In the genomic region with DNA sequence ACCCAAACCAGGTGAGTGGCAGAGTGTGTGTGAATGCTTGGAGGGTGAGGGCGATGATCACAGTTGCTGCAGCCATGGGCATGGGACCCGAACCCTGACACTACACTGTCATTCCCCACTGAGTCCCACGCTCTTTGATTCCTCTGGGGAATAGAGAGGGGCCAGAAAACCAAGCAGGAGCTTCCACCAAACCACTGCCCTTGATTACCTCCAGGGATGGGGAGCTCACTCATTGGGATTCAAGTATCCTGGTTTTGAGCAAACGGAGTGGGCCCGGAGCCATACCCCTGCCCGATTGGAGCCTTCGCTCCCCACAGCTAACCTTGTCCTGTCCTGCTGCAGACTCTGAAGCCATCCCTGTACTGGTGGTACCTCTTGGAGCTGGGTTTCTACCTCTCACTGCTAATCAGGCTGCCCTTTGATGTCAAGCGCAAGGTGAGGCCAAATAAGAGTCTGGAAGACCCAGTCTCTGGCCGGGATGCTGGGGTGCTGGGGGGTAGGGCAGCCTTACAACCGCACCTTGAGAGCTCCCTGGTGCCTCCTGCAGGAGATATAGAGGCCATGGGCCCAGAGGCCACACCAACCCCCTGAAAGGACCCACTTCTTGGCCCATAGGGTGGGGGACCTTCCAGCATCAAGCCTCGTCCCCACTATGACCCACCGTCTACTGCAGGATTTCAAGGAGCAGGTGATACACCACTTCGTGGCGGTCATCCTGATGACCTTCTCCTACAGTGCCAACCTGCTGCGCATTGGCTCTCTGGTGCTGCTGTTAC, we compare ENCODE assay signal across 1 cellular context.
TF ChIP-seq lines count a peak whose summit lies in the region.

No MANE protein-coding gene starts in this region.

TF ChIP-seq in HepG2, 621 proteins besides CTCF, POLR2A, EP300 and RAD21:
- TF ChIP-seq AGO2 (optimal IDR thresholded peaks at IDR 0.05; ENCODE audit: low read depth, low read length) (peak; percentile 17), KLF6 (CRISPR knock-in tag; IDR thresholded peaks at IDR 0.05) (no peak), ARNT (IDR thresholded peaks at IDR 0.05) (no peak), ZMYM3 (CRISPR knock-in tag; IDR thresholded peaks at IDR 0.05) (peak; percentile 86), KDM1A (CRISPR knock-in tag; IDR thresholded peaks at IDR 0.05) (0 out of 2 replicates have a peak, but pooled peaks have one; percentile 16)
